Comparison of ENCODE assay signal across 19 cellular contexts in genomic region chr21:21007606-21008005, GRCh38. TPM values are rescaled to one million over a fixed set of nuclear protein-coding genes. Genes with fewer than 3 reads are reported as not detected.
"Had no signal": no experiment of that assay in that cellular context is flagged by ENCODE, and none has a peak within 500 bp of the region (broad histone marks: within the 10 kb centered on the region; RNA-seq: fewer than 3 reads in every experiment).

No MANE protein-coding gene starts in this region.

- H3K9me3 ChIP-seq: breast epithelium, esophagus muscularis mucosa, neutrophil, pancreas, thoracic aorta had no signal

- H3K4me3 ChIP-seq: breast epithelium, esophagus muscularis mucosa, hepatocyte, pancreas, smooth muscle cell, thoracic aorta had no signal

- H3K4me2 ChIP-seq: hepatocyte, smooth muscle cell had no signal

- ATAC-seq: activated T-cell treated with anti-CD3 and anti-CD28 coated beads, Interleukin-2, amount 50 U/mL, for 4 hours; natural killer cell; pancreas; sciatic nerve; stimulated activated effector memory CD8-positive, alpha-beta T cell treated with anti-CD3 and anti-CD28 coated beads, Interleukin-12 subunit alpha, Interleukin-12 subunit beta, amount 100 ng/mL, for 72 hours had no signal

- H3K4me1 ChIP-seq: breast epithelium, esophagus muscularis mucosa, pancreas had no signal

- H3K27ac ChIP-seq: breast epithelium, esophagus muscularis mucosa, hepatocyte, neutrophil, pancreas, thoracic aorta had no signal

- H3K79me2 ChIP-seq: hepatocyte had no signal

- FAIRE-seq: endothelial cell of umbilical vein, pancreas had no signal

- H3K36me3 ChIP-seq: breast epithelium, esophagus muscularis mucosa, neutrophil, pancreas, thoracic aorta had no signal

- H2AFZ ChIP-seq: hepatocyte had no signal

- H3K27me3 ChIP-seq: breast epithelium, esophagus muscularis mucosa, hepatocyte, neutrophil had no signal

- DNase-seq: activated CD4-positive, alpha-beta T cell treated with anti-CD3 and anti-CD28 coated beads, Interleukin-2, amount 50 U/mL, for 1 hour; activated CD8-positive, alpha-beta memory T cell treated with anti-CD3 and anti-CD28 coated beads, Interleukin-2, amount 50 U/mL, for 4 hours; activated naive CD4-positive, alpha-beta T cell treated with anti-CD3 and anti-CD28 coated beads for 36 hours; activated T-cell treated with anti-CD3 and anti-CD28 coated beads, Interleukin-2, amount 50 U/mL, for 4 hours; aorta; effector CD8-positive, alpha-beta T cell; natural killer cell; pancreas; stimulated activated CD4-positive, alpha-beta T cell treated with anti-CD3 and anti-CD28 coated beads, Interleukin-4, amount 100 ng/mL, for 1 hour; T-helper 9 cell had no signal

RNA-seq across cellular contexts. Expression of gene NCAM2, which starts 9.4 kb away (rescaled TPM):
- total RNA-seq: activated naive CD4-positive, alpha-beta T cell treated with anti-CD3 and anti-CD28 coated beads for 36 hours; activated T-cell treated with anti-CD3 and anti-CD28 coated beads, Interleukin-2, amount 50 U/mL, for 4 hours; natural killer cell had no signal
